28 cellular contexts compared by ENCODE assay signal in genomic region chr10:63664341-63664885, GRCh38.
DNase-seq lines count a peak whose midpoint lies in the region; ATAC-seq, FAIRE-seq and TF ChIP-seq lines count a peak whose summit lies in the region.
"Had no signal": no experiment of that assay in that cellular context is flagged by ENCODE, and none has a peak within 500 bp of the region (broad histone marks: within the 10 kb centered on the region; RNA-seq: fewer than 3 reads in every experiment).

No MANE protein-coding gene starts in this region.

- H2BK120ac ChIP-seq in trophoblast cell (ENCODE audit: insufficient read depth, low read length, poor library complexity): no peak overlapping the region

- H3K4me3 Mint-ChIP-seq in WTC11: no peak overlapping the region
- H3K4me3 Mint-ChIP-seq in activated CD4-positive, alpha-beta T cell treated with anti-CD3 and anti-CD28 coated beads, Interleukin-2, amount 10 ng/mL, durations not matched to agents 24 days and 14 days: no peak overlapping the region
- H3K4me3 Mint-ChIP-seq: activated CD4-positive, alpha-beta memory T cell treated with anti-CD3 and anti-CD28 coated beads for 36 hours; B cell; mesothelial cell of epicardium; naive thymus-derived CD4-positive, alpha-beta T cell had no signal

- no peak for FAIRE-seq in urothelium cell line (lab: Jason Lieb, UNC)
- FAIRE-seq: GM19239 had no signal

- no peak overlapping the region for H2AFZ ChIP-seq in trophoblast cell (ENCODE audit: insufficient read depth, low read length, poor library complexity)

- peaks cover 2% of the 10 kb centered on the region for H3K79me1 ChIP-seq in trophoblast cell (ENCODE audit: low read length)

- no peaks in the 10 kb centered on the region for H3K9me3 Mint-ChIP-seq in WTC11
- no peaks in the 10 kb centered on the region for H3K9me3 Mint-ChIP-seq in activated CD4-positive, alpha-beta T cell treated with anti-CD3 and anti-CD28 coated beads, Interleukin-2, amount 10 ng/mL, durations not matched to agents 24 days and 14 days
- H3K9me3 Mint-ChIP-seq: activated CD4-positive, alpha-beta memory T cell treated with anti-CD3 and anti-CD28 coated beads for 36 hours; activated naive CD4-positive, alpha-beta T cell treated with anti-CD3 and anti-CD28 coated beads, Interleukin-2, amount 50 U/mL, for 72 hours; naive thymus-derived CD4-positive, alpha-beta T cell had no signal

- H4K8ac ChIP-seq in trophoblast cell (ENCODE audit: low read depth, low read length): no peak overlapping the region

- H3K27ac ChIP-seq in trophoblast cell (ENCODE audit: low read depth, low read length): no peak overlapping the region
- H3K27ac ChIP-seq: breast epithelium, KMS-11, Peyer's patch, thoracic aorta had no signal

- no peaks in the 10 kb centered on the region for H3K27me3 ChIP-seq in trophoblast cell (ENCODE audit: insufficient read depth, low read length)
- H3K27me3 ChIP-seq: breast epithelium, Peyer's patch had no signal

- no peak overlapping the region for H3K4ac ChIP-seq in trophoblast cell (ENCODE audit: low read depth, low read length)

- H4K12ac ChIP-seq in trophoblast cell (ENCODE audit: low read depth, low read length): peak overlapping the region; percentile 84

- H3K4me1 Mint-ChIP-seq in WTC11: peaks cover 28% of the 10 kb centered on the region
- H3K4me1 Mint-ChIP-seq in activated CD4-positive, alpha-beta T cell treated with anti-CD3 and anti-CD28 coated beads, Interleukin-2, amount 10 ng/mL, durations not matched to agents 24 days and 14 days: no peaks in the 10 kb centered on the region
- H3K4me1 Mint-ChIP-seq: B cell; naive thymus-derived CD4-positive, alpha-beta T cell had no signal

- no peak overlapping the region for H3K9ac ChIP-seq in trophoblast cell (ENCODE audit: low read length)
- H3K9ac ChIP-seq: KMS-11 had no signal

- no peaks in the 10 kb centered on the region for H3K9me3 ChIP-seq in trophoblast cell (ENCODE audit: insufficient read depth, low read depth, low read length)
- H3K9me3 ChIP-seq: breast epithelium, Peyer's patch, thoracic aorta had no signal

- no peak overlapping the region for H2AK5ac ChIP-seq in trophoblast cell (ENCODE audit: low read length)

- peaks cover 0 to 3% of the 10 kb centered on the region in 2 experiments for H3K4me1 ChIP-seq in trophoblast cell (ENCODE audit: control insufficient read depth in 1 of 2, insufficient read depth in 2 of 2, low read length in 2 of 2)
- H3K4me1 ChIP-seq: breast epithelium, Peyer's patch had no signal

- no peak for TF ChIP-seq CTCF in WTC11 (IDR thresholded peaks at IDR 0.05)

- H2BK12ac ChIP-seq in trophoblast cell (ENCODE audit: low read length): no peak overlapping the region

- DNase-seq in NCI-H2196 (lab: John Stamatoyannopoulos, UW; ENCODE audit: unreplicated experiment) (peak; percentile 47), NCI-H2196 treated with DMSO at 0.1 percent for 48 hours (lab: John Stamatoyannopoulos, UW; ENCODE audit: unreplicated experiment) (no peak), NCI-H2107 (lab: John Stamatoyannopoulos, UW) (peak; percentile 4), WTC11 (ENCODE audit: low spot score) (no peak), trophoblast cell (peak in 1 of 2 donors; percentile 54), urothelium cell line (ENCODE audit: low spot score) (no peak), Kasumi-1 (lab: John Stamatoyannopoulos, UW) (no peak)
- DNase-seq in activated CD4-positive, alpha-beta T cell treated with anti-CD3 and anti-CD28 coated beads, Interleukin-2, amount 10 ng/mL, durations not matched to agents 24 days and 14 days: no peak
- DNase-seq: activated CD4-positive, alpha-beta memory T cell treated with anti-CD3 and anti-CD28 coated beads for 36 hours; activated CD4-positive, CD25-positive, alpha-beta regulatory T cell; activated CD8-positive, alpha-beta memory T cell treated with anti-CD3 and anti-CD28 coated beads, Interleukin-2, amount 50 U/mL, for 48 hours; DMS79; GDM1; glutamatergic neuron; HCEC 1CT; islet precursor cell; naive thymus-derived CD4-positive, alpha-beta T cell; NCI-H1436 treated with DMSO at 0.1 percent for 48 hours; Peyer's patch; stimulated activated naive CD4-positive, alpha-beta T cell treated with Interleukin-2 at 50 U/mL for 16 hours; T1000 had no signal

- intact Hi-C loops in activated CD4-positive, alpha-beta T cell treated with anti-CD3 and anti-CD28 coated beads, Interleukin-2, amount 10 ng/mL, durations not matched to agents 24 days and 14 days (cut with micrococcal nuclease): no loop called here

- ATAC-seq in WTC11: no peak
- ATAC-seq: activated naive CD4-positive, alpha-beta T cell treated with anti-CD3 and anti-CD28 coated beads, Interleukin-2, amount 50 U/mL, for 72 hours; naive thymus-derived CD4-positive, alpha-beta T cell had no signal

- CTCF ChIA-PET in WTC11 (lab: Charles Lee): interaction anchor here (0.7 to 1.6 kb wide), 4 partner anchors 31 to 497 kb away, joined by 3 to 7 read pairs (median 4); no protein-coding TSS in a partner anchor

- WGBS in trophoblast cell (ENCODE audit: extremely low coverage, insufficient coverage, insufficient read length): no CpG with 5 or more reads among the region's 13 CpGs

- POLR2A ChIA-PET in WTC11 (lab: Charles Lee): no interaction called here

- peak overlapping the region; percentile 88 for H3K27ac Mint-ChIP-seq in WTC11
- H3K27ac Mint-ChIP-seq in activated CD4-positive, alpha-beta T cell treated with anti-CD3 and anti-CD28 coated beads, Interleukin-2, amount 10 ng/mL, durations not matched to agents 24 days and 14 days: no peak overlapping the region
- H3K27ac Mint-ChIP-seq: activated CD4-positive, alpha-beta memory T cell treated with anti-CD3 and anti-CD28 coated beads for 36 hours; activated naive CD4-positive, alpha-beta T cell treated with anti-CD3 and anti-CD28 coated beads, Interleukin-2, amount 50 U/mL, for 72 hours; B cell; naive thymus-derived CD4-positive, alpha-beta T cell had no signal

- no peaks in the 10 kb centered on the region for H3K36me3 Mint-ChIP-seq in WTC11
- no peaks in the 10 kb centered on the region for H3K36me3 Mint-ChIP-seq in activated CD4-positive, alpha-beta T cell treated with anti-CD3 and anti-CD28 coated beads, Interleukin-2, amount 10 ng/mL, durations not matched to agents 24 days and 14 days (ENCODE audit: low read depth)
- H3K36me3 Mint-ChIP-seq: activated CD4-positive, alpha-beta memory T cell treated with anti-CD3 and anti-CD28 coated beads for 36 hours; activated naive CD4-positive, alpha-beta T cell treated with anti-CD3 and anti-CD28 coated beads, Interleukin-2, amount 50 U/mL, for 72 hours; mesothelial cell of epicardium; naive thymus-derived CD4-positive, alpha-beta T cell had no signal

- no peaks in the 10 kb centered on the region for H3K79me2 ChIP-seq in trophoblast cell (ENCODE audit: control insufficient read depth, insufficient read depth, low read length, poor library complexity)

- H3K4me2 ChIP-seq in trophoblast cell (ENCODE audit: low read length): no peak overlapping the region
- H3K4me2 ChIP-seq: KMS-11 had no signal

- H3K4me3 ChIP-seq in trophoblast cell (ENCODE audit: low read depth, low read length): no peak overlapping the region
- H3K4me3 ChIP-seq: breast epithelium, Peyer's patch, thoracic aorta had no signal

- H3K27me3 Mint-ChIP-seq in WTC11 (ENCODE audit: low read depth): no peaks in the 10 kb centered on the region; the same call in 1 of the 2 replicates
- H3K27me3 Mint-ChIP-seq in activated CD4-positive, alpha-beta T cell treated with anti-CD3 and anti-CD28 coated beads, Interleukin-2, amount 10 ng/mL, durations not matched to agents 24 days and 14 days: peaks cover 2% of the 10 kb centered on the region
- H3K27me3 Mint-ChIP-seq: activated CD4-positive, alpha-beta memory T cell treated with anti-CD3 and anti-CD28 coated beads for 36 hours; B cell had no signal

- H3K23ac ChIP-seq in trophoblast cell (ENCODE audit: low read length): no peak overlapping the region

- H2BK5ac ChIP-seq in trophoblast cell (ENCODE audit: low read depth, low read length, poor library complexity): no peak overlapping the region

- no peaks in the 10 kb centered on the region for H3K36me3 ChIP-seq in trophoblast cell (ENCODE audit: control insufficient read depth in 1 of 2, insufficient read depth in 2 of 2, low read length in 2 of 2)
- H3K36me3 ChIP-seq: breast epithelium, Peyer's patch, thoracic aorta had no signal

- H4K91ac ChIP-seq in trophoblast cell (ENCODE audit: low read depth, low read length): no peak overlapping the region

- no peak overlapping the region for H3K14ac ChIP-seq in trophoblast cell (ENCODE audit: low read length)

- H3K18ac ChIP-seq in trophoblast cell (ENCODE audit: low read length): no peak overlapping the region

TF ChIP-seq in WTC11, 78 proteins besides CTCF, POLR2A, EP300 and RAD21 (continues in another document):
- TF ChIP-seq SMAD4 (CRISPR knock-in tag; IDR thresholded peaks at IDR 0.05): no peak
- TF ChIP-seq RORB (CRISPR knock-in tag; IDR thresholded peaks at IDR 0.05): no peak
- TF ChIP-seq MLX (CRISPR knock-in tag; IDR thresholded peaks at IDR 0.05): no peak
- TF ChIP-seq ZBTB43 (CRISPR knock-in tag; IDR thresholded peaks at IDR 0.05): no peak
- TF ChIP-seq FOXJ3 (CRISPR knock-in tag; IDR thresholded peaks at IDR 0.05; ENCODE audit: borderline replicate concordance): no peak
- no peak for TF ChIP-seq NFATC4 (CRISPR knock-in tag; IDR thresholded peaks at IDR 0.05)

Comparison
In these comparisons a context has a peak if more than half of its experiments do, and no peak if none do; other contexts are left out.
1. DNase-seq: peak in NCI-H2196 (single experiment) and NCI-H2107 (single experiment); none in NCI-H2196 treated with DMSO at 0.1 percent for 48 hours (single experiment), WTC11 (single experiment), urothelium cell line (single experiment), Kasumi-1 (0 of 2) and activated CD4-positive, alpha-beta T cell treated with anti-CD3 and anti-CD28 coated beads, Interleukin-2, amount 10 ng/mL, durations not matched to agents 24 days and 14 days (single experiment).